ENCODE assay signal across 23 cellular contexts in the genomic region with DNA sequence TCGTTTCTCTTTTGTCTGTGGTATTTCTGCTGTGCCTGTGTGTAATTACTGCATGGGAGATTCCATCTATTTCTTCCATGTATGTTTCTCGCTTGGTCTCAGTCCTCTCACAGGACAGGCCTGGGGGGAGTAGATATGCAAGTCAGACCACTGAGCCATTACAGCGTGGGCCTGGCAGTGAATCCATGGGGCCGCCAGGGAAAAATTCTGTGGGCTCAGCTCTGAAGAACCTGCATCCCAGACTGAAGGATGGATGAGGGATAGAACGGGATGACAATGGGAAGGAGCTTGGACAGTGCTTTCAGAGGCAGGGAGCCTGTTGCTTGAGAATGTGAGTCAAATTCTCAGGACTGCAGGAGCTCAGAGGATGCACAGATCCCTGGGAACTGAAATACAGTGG. TPM values are rescaled to one million over a fixed set of nuclear protein-coding genes. Genes with fewer than 3 reads are reported as not detected.
"Had no signal": no experiment of that assay in that cellular context is flagged by ENCODE, and none has a peak within 500 bp of the region (broad histone marks: within the 10 kb centered on the region; RNA-seq: fewer than 3 reads in every experiment).

No MANE protein-coding gene starts in this region.

- H3K36me3 ChIP-seq: SJSA1 had no signal

- H3K4me2 ChIP-seq: KMS-11 had no signal

- H3K4me1 ChIP-seq: SJSA1 had no signal

- H3K27ac Mint-ChIP-seq: IgD-negative memory B cell had no signal

- H3K27ac ChIP-seq: HL-60, KMS-11, SJSA1, SK-N-MC had no signal

- ATAC-seq: K562 had no signal

- H3K4me3 Mint-ChIP-seq: IgD-negative memory B cell had no signal

- H3K36me3 Mint-ChIP-seq: IgD-negative memory B cell had no signal

- H3K9me3 ChIP-seq: SJSA1 had no signal

- H3K9me3 Mint-ChIP-seq: IgD-negative memory B cell had no signal

- H3K27me3 ChIP-seq: SJSA1 had no signal

- DNase-seq: Kasumi-1, MV-4-11, NCI-H1048, NCI-H1436, NCI-H187, NCI-H2029, NCI-H2081 treated with DMSO at 0.1 percent for 48 hours, NCI-H2171, NCI-H226, NCI-H446, NCI-H510A, NCI-H524 treated with DMSO at 0.1 percent for 48 hours, NCI-H69, NCI-H774, Right ventricle myocardium superior, RPMI8226, SIG-M5 had no signal

- H3K4me3 ChIP-seq: K562, SJSA1, SK-N-MC had no signal

RNA-seq across cellular contexts. Expression of a gene that starts 24.8 kb away (rescaled TPM):
- total RNA-seq: K562, Right ventricle myocardium superior, SJSA1 had no signal
